In the genomic region with DNA sequence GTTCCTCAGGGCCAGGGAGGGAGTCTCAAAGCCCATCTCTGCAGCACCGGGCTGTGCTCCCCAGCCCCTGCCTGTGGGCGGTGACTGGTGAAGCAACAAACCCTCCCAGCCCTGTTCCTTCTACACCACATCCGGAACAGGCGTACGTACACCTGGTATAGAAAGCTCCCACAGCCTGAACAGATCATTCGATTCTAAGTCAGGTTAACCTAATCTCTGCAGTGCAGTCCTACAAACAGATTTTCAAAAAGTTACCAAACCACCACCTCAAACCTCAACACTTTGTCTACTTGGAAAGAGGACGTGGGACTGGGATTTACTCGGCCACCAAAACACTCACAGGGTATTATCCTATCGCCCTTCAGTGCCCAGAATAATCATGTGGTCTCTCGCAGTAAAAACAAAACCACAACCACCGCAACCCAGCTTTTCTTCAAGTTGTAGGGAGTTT, we compare ENCODE assay signal across 8 cellular contexts.
DNase-seq lines count a peak whose midpoint lies in the region; ATAC-seq and TF ChIP-seq lines count a peak whose summit lies in the region.

No MANE protein-coding gene starts in this region.

- no peak overlapping the region for H3K27ac ChIP-seq in GM23338 (ENCODE audit: low read depth)
- no peak overlapping the region for H3K27ac ChIP-seq in coronary artery
- no peak overlapping the region for H3K27ac ChIP-seq in gastrocnemius medialis

- H3K4me3 Mint-ChIP-seq in GM23338 = no peak overlapping the region

- H3K4me1 Mint-ChIP-seq in GM23338 = peaks cover 18% of the 10 kb centered on the region

- TF ChIP-seq CTCF in GM23338 (conservative IDR thresholded peaks at IDR 0.05; ENCODE audit: low read depth in 2 of 2) = no peak
- TF ChIP-seq CTCF in coronary artery (IDR thresholded peaks at IDR 0.05) = no peak
- no peak for TF ChIP-seq CTCF in gastrocnemius medialis (IDR thresholded peaks at IDR 0.05 in 4 of 5, conservative IDR thresholded peaks at IDR 0.05 in 1 of 5)

- no peak overlapping the region for H3K4me3 ChIP-seq in GM23338
- no peak overlapping the region for H3K4me3 ChIP-seq in coronary artery
- H3K4me3 ChIP-seq in gastrocnemius medialis = no peak overlapping the region

- H3K27me3 ChIP-seq in GM23338 (ENCODE audit: insufficient read depth) = no peaks in the 10 kb centered on the region
- H3K27me3 ChIP-seq in gastrocnemius medialis = no peaks in the 10 kb centered on the region

- ATAC-seq in GM23338 (peak; percentile 33; the same call in 1 of the 3 replicates), gastrocnemius medialis (no peak)
- peak; percentile 97 to 99 for ATAC-seq in activated naive CD4-positive, alpha-beta T cell treated with anti-CD3 and anti-CD28 coated beads, Interleukin-2, amount 50 U/mL, for 72 hours

- intact Hi-C loops in gastrocnemius medialis (cut with DNase I; ENCODE audit: low total_unique reads) = no loop called here

- H3K79me2 ChIP-seq in GM23338 (replicated peaks; ENCODE audit: insufficient read depth) = no peaks in the 10 kb centered on the region

- H3K9me3 Mint-ChIP-seq in GM23338 = no peaks in the 10 kb centered on the region; the same call in 2 of the 3 replicates
- H3K9me3 Mint-ChIP-seq in activated naive CD4-positive, alpha-beta T cell treated with anti-CD3 and anti-CD28 coated beads, Interleukin-2, amount 50 U/mL, for 72 hours = peaks cover 0 to 5% of the 10 kb centered on the region in 2 donors

- H3K4me1 ChIP-seq in GM23338 (ENCODE audit: insufficient read depth) (no peaks in the 10 kb centered on the region), gastrocnemius medialis (peaks cover 8 to 12% of the 10 kb centered on the region in 2 donors)

- H3K4me2 ChIP-seq in GM23338 = no peak overlapping the region

- H2AFZ ChIP-seq in GM23338 = no peak overlapping the region

- DNase-seq in Daoy (ENCODE audit: low read depth) = peak; percentile 17
- DNase-seq in GM23338 (ENCODE audit: low spot score) = no peak
- DNase-seq in OCI-M1 (lab: John Stamatoyannopoulos, UW) = peak; percentile 79
- peak in 1 of 2 donors; percentile 56 for DNase-seq in activated naive CD4-positive, alpha-beta T cell treated with anti-CD3 and anti-CD28 coated beads, Interleukin-2, amount 50 U/mL, for 72 hours (ENCODE audit: low spot score in 2 of 2)
- DNase-seq in stimulated activated CD4-positive, alpha-beta T cell treated with anti-CD3 and anti-CD28 coated beads, Interleukin-15, amount 100 ng/mL, for 48 hours (ENCODE audit: low read depth in 2 of 2) = peak; percentile 38 to 49
- no peak for DNase-seq in NCI-H1694 treated with DMSO at 0.1 percent for 48 hours (lab: John Stamatoyannopoulos, UW)
- DNase-seq in coronary artery (ENCODE audit: low spot score) = no peak
- DNase-seq in gastrocnemius medialis = no peak

- H3K27ac Mint-ChIP-seq in GM23338 = no peak overlapping the region
- H3K27ac Mint-ChIP-seq in activated naive CD4-positive, alpha-beta T cell treated with anti-CD3 and anti-CD28 coated beads, Interleukin-2, amount 50 U/mL, for 72 hours = peak overlapping the region in 1 of 2 donors; percentile 65

- no peaks in the 10 kb centered on the region for H3K36me3 ChIP-seq in GM23338 (ENCODE audit: insufficient read depth)
- no peaks in the 10 kb centered on the region for H3K36me3 ChIP-seq in gastrocnemius medialis

- H3K36me3 Mint-ChIP-seq in GM23338 (ENCODE audit: low read depth) = peaks cover 2% of the 10 kb centered on the region; the same call in 2 of the 3 replicates
- H3K36me3 Mint-ChIP-seq in activated naive CD4-positive, alpha-beta T cell treated with anti-CD3 and anti-CD28 coated beads, Interleukin-2, amount 50 U/mL, for 72 hours = peaks cover 0 to 9% of the 10 kb centered on the region in 2 donors

- TF ChIP-seq POLR2A in gastrocnemius medialis (IDR thresholded peaks at IDR 0.05) = no peak

- peaks cover 6% of the 10 kb centered on the region for H3K27me3 Mint-ChIP-seq in GM23338 (ENCODE audit: insufficient read depth, low read depth, poor library complexity)

- H3F3A ChIP-seq in GM23338 (replicated peaks; ENCODE audit: low read depth) = no peaks in the 10 kb centered on the region

- no peaks in the 10 kb centered on the region for H3K9me2 ChIP-seq in GM23338 (ENCODE audit: insufficient read depth)

- no peaks in the 10 kb centered on the region for H4K20me1 ChIP-seq in GM23338 (replicated peaks; ENCODE audit: insufficient read depth)

- in situ Hi-C loops in gastrocnemius medialis (cut with MboI; ENCODE audit: low sequenced_read_pairs in 4 of 4) = no loop called here

- no peaks in the 10 kb centered on the region for H3K9me3 ChIP-seq in gastrocnemius medialis

TF ChIP-seq in GM23338, 12 proteins besides CTCF, POLR2A, EP300 and RAD21:
- TF ChIP-seq, protein P1, sequence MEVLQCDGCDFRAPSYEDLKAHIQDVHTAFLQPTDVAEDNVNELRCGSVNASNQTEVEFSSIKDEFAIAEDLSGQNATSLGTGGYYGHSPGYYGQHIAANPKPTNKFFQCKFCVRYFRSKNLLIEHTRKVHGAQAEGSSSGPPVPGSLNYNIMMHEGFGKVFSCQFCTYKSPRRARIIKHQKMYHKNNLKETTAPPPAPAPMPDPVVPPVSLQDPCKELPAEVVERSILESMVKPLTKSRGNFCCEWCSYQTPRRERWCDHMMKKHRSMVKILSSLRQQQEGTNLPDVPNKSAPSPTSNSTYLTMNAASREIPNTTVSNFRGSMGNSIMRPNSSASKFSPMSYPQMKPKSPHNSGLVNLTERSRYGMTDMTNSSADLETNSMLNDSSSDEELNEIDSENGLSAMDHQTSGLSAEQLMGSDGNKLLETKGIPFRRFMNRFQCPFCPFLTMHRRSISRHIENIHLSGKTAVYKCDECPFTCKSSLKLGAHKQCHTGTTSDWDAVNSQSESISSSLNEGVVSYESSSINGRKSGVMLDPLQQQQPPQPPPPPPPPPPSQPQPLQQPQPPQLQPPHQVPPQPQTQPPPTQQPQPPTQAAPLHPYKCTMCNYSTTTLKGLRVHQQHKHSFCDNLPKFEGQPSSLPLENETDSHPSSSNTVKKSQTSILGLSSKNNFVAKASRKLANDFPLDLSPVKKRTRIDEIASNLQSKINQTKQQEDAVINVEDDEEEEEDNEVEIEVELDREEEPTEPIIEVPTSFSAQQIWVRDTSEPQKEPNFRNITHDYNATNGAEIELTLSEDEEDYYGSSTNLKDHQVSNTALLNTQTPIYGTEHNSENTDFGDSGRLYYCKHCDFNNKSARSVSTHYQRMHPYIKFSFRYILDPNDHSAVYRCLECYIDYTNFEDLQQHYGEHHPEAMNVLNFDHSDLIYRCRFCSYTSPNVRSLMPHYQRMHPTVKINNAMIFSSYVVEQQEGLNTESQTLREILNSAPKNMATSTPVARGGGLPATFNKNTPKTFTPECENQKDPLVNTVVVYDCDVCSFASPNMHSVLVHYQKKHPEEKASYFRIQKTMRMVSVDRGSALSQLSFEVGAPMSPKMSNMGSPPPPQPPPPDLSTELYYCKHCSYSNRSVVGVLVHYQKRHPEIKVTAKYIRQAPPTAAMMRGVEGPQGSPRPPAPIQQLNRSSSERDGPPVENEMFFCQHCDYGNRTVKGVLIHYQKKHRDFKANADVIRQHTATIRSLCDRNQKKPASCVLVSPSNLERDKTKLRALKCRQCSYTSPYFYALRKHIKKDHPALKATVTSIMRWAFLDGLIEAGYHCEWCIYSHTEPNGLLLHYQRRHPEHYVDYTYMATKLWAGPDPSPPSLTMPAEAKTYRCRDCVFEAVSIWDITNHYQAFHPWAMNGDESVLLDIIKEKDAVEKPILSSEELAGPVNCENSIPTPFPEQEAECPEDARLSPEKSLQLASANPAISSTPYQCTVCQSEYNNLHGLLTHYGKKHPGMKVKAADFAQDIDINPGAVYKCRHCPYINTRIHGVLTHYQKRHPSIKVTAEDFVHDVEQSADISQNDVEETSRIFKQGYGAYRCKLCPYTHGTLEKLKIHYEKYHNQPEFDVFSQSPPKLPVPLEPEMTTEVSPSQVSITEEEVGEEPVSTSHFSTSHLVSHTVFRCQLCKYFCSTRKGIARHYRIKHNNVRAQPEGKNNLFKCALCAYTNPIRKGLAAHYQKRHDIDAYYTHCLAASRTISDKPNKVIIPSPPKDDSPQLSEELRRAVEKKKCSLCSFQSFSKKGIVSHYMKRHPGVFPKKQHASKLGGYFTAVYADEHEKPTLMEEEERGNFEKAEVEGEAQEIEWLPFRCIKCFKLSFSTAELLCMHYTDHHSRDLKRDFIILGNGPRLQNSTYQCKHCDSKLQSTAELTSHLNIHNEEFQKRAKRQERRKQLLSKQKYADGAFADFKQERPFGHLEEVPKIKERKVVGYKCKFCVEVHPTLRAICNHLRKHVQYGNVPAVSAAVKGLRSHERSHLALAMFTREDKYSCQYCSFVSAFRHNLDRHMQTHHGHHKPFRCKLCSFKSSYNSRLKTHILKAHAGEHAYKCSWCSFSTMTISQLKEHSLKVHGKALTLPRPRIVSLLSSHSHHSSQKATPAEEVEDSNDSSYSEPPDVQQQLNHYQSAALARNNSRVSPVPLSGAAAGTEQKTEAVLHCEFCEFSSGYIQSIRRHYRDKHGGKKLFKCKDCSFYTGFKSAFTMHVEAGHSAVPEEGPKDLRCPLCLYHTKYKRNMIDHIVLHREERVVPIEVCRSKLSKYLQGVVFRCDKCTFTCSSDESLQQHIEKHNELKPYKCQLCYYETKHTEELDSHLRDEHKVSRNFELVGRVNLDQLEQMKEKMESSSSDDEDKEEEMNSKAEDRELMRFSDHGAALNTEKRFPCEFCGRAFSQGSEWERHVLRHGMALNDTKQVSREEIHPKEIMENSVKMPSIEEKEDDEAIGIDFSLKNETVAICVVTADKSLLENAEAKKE (CRISPR knock-in tag; IDR thresholded peaks at IDR 0.05) = no peak
- TF ChIP-seq CREB1 (CRISPR knock-in tag; IDR thresholded peaks at IDR 0.05; ENCODE audit: low read depth) = no peak
- TF ChIP-seq STAT1 (IDR thresholded peaks at IDR 0.05; ENCODE audit: unreplicated experiment) = no peak
- no peak for TF ChIP-seq NANOG (IDR thresholded peaks at IDR 0.05; ENCODE audit: borderline replicate concordance)
- no peak for TF ChIP-seq ZNF331 (CRISPR knock-in tag; IDR thresholded peaks at IDR 0.05; ENCODE audit: low read depth)
- no peak for TF ChIP-seq ZNF114 (CRISPR knock-in tag; IDR thresholded peaks at IDR 0.05)

Comparison
In these comparisons a context has a peak if more than half of its experiments do, and no peak if none do; other contexts are left out.
1. DNase-seq: peak in Daoy (single experiment), OCI-M1 (single experiment) and stimulated activated CD4-positive, alpha-beta T cell treated with anti-CD3 and anti-CD28 coated beads, Interleukin-15, amount 100 ng/mL, for 48 hours (2 of 2); none in GM23338 (single experiment), NCI-H1694 treated with DMSO at 0.1 percent for 48 hours (single experiment), coronary artery (single experiment) and gastrocnemius medialis (0 of 2).
2. ATAC-seq: peak in GM23338 (single experiment) and activated naive CD4-positive, alpha-beta T cell treated with anti-CD3 and anti-CD28 coated beads, Interleukin-2, amount 50 U/mL, for 72 hours (2 of 2); none in gastrocnemius medialis (0 of 2).